ENCODE assay signal across 21 cellular contexts in the genomic region with DNA sequence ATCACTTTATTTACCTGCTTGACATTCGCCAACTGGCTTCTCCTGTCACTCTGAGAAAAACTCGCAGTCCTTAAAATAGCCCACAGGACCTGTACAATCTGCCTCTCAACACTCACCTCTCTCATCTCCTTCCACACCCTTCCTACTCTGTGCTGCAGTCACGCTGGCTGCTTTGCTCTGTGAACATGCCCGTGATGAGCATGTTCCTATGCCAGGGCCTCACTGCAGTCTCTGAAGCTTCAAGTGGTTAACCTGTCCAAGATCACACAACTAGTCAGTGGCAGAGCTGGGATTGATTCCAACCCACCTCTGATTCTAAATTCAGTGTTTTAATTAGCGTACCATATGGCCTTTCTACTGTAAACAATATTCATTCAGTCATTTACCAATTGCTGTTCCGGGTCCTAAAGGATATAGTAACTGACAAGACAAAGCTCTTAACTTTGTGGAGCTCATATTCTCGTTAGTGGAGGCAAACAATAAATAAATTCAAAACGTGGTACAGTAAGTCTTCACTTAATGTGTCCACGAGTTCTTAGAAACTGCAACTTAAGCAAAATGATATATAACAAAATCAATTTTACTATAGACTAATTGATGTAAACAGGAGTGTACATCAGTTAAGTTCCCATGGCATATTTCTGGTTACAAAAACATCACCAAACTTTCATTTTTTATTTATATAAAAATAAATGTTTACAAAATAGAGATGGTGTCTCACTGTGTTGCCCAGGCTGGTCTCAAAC.
"Had no signal": no experiment of that assay in that cellular context is flagged by ENCODE, and none has a peak within 500 bp of the region (broad histone marks: within the 10 kb centered on the region; RNA-seq: fewer than 3 reads in every experiment).

No MANE protein-coding gene starts in this region.

- H3K9me3 Mint-ChIP-seq: activated B cell treated with CpG ODN at 0.5 μM for 24 hours; activated CD4-positive, alpha-beta memory T cell treated with anti-CD3 and anti-CD28 coated beads for 36 hours; activated naive CD8-positive, alpha-beta T cell treated with anti-CD3 and anti-CD28 coated beads for 36 hours; naive thymus-derived CD4-positive, alpha-beta T cell; neural crest cell; type B pancreatic cell had no signal

- H3K9me3 ChIP-seq: heart right ventricle, spleen, thoracic aorta had no signal

- H3K27me3 Mint-ChIP-seq: activated CD4-positive, alpha-beta memory T cell treated with anti-CD3 and anti-CD28 coated beads for 36 hours; activated naive CD8-positive, alpha-beta T cell treated with anti-CD3 and anti-CD28 coated beads for 36 hours; type B pancreatic cell had no signal

- DNase-seq: activated B cell treated with CpG ODN at 0.5 μM for 24 hours; activated CD4-positive, alpha-beta memory T cell treated with anti-CD3 and anti-CD28 coated beads for 36 hours; activated CD4-positive, alpha-beta T cell treated with anti-CD3 and anti-CD28 coated beads for 36 hours; activated naive CD4-positive, alpha-beta T cell treated with Interleukin-2 at 50 U/mL for 16 hours; activated naive CD8-positive, alpha-beta T cell treated with anti-CD3 and anti-CD28 coated beads for 36 hours; activated T-cell treated with anti-CD3 and anti-CD28 coated beads, Interleukin-2, amount 50 U/mL, for 48 hours; cortex of kidney; heart right ventricle; islet precursor cell; left colon; naive thymus-derived CD4-positive, alpha-beta T cell; occipital lobe; posterior cingulate gyrus; spleen; stimulated activated CD4-positive, alpha-beta T cell treated with anti-CD3 and anti-CD28 coated beads, Interleukin-4, amount 100 ng/mL, for 1 hour; stimulated activated naive CD4-positive, alpha-beta T cell treated with Interleukin-2 at 50 U/mL for 16 hours; T-helper 17 cell had no signal

- H3K36me3 ChIP-seq: heart right ventricle, spleen, thoracic aorta had no signal

- H3K4me3 ChIP-seq: heart right ventricle, lung, spleen, thoracic aorta had no signal

- H3K27ac Mint-ChIP-seq: activated B cell treated with CpG ODN at 0.5 μM for 24 hours; activated CD4-positive, alpha-beta memory T cell treated with anti-CD3 and anti-CD28 coated beads for 36 hours; activated CD4-positive, alpha-beta T cell treated with anti-CD3 and anti-CD28 coated beads for 36 hours; activated naive CD8-positive, alpha-beta T cell treated with anti-CD3 and anti-CD28 coated beads for 36 hours; naive thymus-derived CD4-positive, alpha-beta T cell; T-helper 17 cell; type B pancreatic cell had no signal

- H3K27me3 ChIP-seq: heart right ventricle, spleen had no signal

- H3K36me3 Mint-ChIP-seq: activated CD4-positive, alpha-beta memory T cell treated with anti-CD3 and anti-CD28 coated beads for 36 hours; activated naive CD8-positive, alpha-beta T cell treated with anti-CD3 and anti-CD28 coated beads for 36 hours; type B pancreatic cell had no signal

- H3K27ac ChIP-seq: heart right ventricle, spleen, thoracic aorta had no signal

- H3K4me1 ChIP-seq: spleen had no signal

- H3K4me1 Mint-ChIP-seq: activated B cell treated with CpG ODN at 0.5 μM for 24 hours; activated CD4-positive, alpha-beta T cell treated with anti-CD3 and anti-CD28 coated beads for 36 hours; activated naive CD8-positive, alpha-beta T cell treated with anti-CD3 and anti-CD28 coated beads for 36 hours; neural crest cell; T-helper 17 cell had no signal

- H3K4me3 Mint-ChIP-seq: activated B cell treated with CpG ODN at 0.5 μM for 24 hours; activated CD4-positive, alpha-beta memory T cell treated with anti-CD3 and anti-CD28 coated beads for 36 hours; activated CD4-positive, alpha-beta T cell treated with anti-CD3 and anti-CD28 coated beads for 36 hours; activated naive CD8-positive, alpha-beta T cell treated with anti-CD3 and anti-CD28 coated beads for 36 hours; naive thymus-derived CD4-positive, alpha-beta T cell; neural crest cell; T-helper 17 cell; type B pancreatic cell had no signal

- ATAC-seq: activated CD4-positive, alpha-beta T cell treated with anti-CD3 and anti-CD28 coated beads for 36 hours; left colon; naive thymus-derived CD4-positive, alpha-beta T cell; T-helper 17 cell had no signal
